In the genomic region with DNA sequence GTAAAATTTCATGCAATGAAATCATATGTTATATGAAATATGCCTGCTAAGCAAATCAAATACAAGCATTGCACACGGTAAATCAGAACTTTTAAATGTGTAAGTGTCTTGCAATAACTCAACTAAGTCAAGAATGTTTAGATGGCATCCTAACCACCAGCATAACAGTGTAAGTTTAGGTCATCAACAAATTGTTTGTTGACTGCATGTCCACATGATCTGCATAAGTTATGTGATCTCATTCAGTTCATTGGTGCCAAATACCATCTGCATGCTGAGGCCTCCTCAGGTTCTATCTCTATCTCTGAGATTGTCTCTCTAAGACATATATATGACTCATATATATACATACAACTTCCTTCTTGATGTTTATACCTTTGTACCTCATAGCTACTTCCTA, we compare ENCODE assay signal across 26 cellular contexts.
"Had no signal": no experiment of that assay in that cellular context is flagged by ENCODE, and none has a peak within 500 bp of the region (broad histone marks: within the 10 kb centered on the region; RNA-seq: fewer than 3 reads in every experiment).

No MANE protein-coding gene starts in this region.

- DNase-seq: activated B cell treated with CpG ODN at 0.5 μM for 24 hours; activated CD4-positive, alpha-beta memory T cell treated with anti-CD3 and anti-CD28 coated beads for 36 hours; activated CD4-positive, alpha-beta T cell treated with anti-CD3 and anti-CD28 coated beads, Interleukin-2, amount 10 ng/mL, durations not matched to agents 7 days and 5 days; activated CD8-positive, alpha-beta memory T cell treated with anti-CD3 and anti-CD28 coated beads for 24 hours; activated effector memory CD4-positive, alpha-beta T cell treated with anti-CD3 and anti-CD28 coated beads, Interleukin-2, amount 50 U/mL, for 16 hours; activated naive CD4-positive, alpha-beta T cell treated with Interleukin-2 at 50 U/mL for 16 hours; activated naive CD8-positive, alpha-beta T cell treated with anti-CD3 and anti-CD28 coated beads, Interleukin-2, amount 50 U/mL, for 24 hours; activated T-cell treated with anti-CD3 and anti-CD28 coated beads, Interleukin-2, amount 50 U/mL, for 4 hours; amniotic stem cell; KG1; MV-4-11; NCI-H1092 treated with DMSO at 0.1 percent for 48 hours; NCI-H1417 treated with DMSO at 0.1 percent for 48 hours; NCI-H1694; NCI-H2029; NCI-H2107; NCI-H2171 treated with DMSO at 0.1 percent for 48 hours; NCI-H226; NCI-H526 treated with DMSO at 0.1 percent for 48 hours; NCI-H82; OCI-M1; RPMI8226; T-cell; T-helper 2 cell; T1000 had no signal

- H3K27ac ChIP-seq: SK-N-MC had no signal

- H3K4me3 ChIP-seq: SK-N-MC had no signal
